10 cellular contexts compared by ENCODE assay signal in the genomic region with DNA sequence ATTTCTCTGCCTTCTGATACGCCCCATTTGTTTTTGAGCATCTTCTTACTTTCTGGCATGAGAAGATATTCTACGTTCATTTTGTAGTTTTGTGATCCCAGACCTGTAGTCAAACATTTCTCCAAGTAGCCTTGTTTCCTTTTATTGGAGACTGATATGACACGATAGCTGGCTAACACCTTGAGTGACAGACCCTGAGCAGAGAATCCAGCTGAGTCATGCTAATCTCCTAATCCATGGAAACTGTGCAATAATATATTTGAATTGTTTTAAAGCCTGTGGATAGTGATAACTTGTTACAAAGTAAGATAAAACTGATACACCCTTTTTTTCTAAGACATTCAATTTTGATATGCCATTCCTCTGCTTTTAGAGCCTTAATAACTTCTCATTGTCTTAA. TPM values are rescaled to one million over a fixed set of nuclear protein-coding genes. Genes with fewer than 3 reads are reported as not detected.
DNase-seq lines count a peak whose midpoint lies in the region; ATAC-seq and TF ChIP-seq lines count a peak whose summit lies in the region.
"Had no signal": no experiment of that assay in that cellular context is flagged by ENCODE, and none has a peak within 500 bp of the region (broad histone marks: within the 10 kb centered on the region; RNA-seq: fewer than 3 reads in every experiment).

No MANE protein-coding gene starts in this region.

- ATAC-seq in natural killer cell (no peak), GM19455 (IDR thresholded peaks at IDR 0.05; ENCODE audit: unreplicated experiment) (no peak), GM21390 (IDR thresholded peaks at IDR 0.05; ENCODE audit: unreplicated experiment) (no peak)
- no peak for ATAC-seq in natural killer cell treated with Interleukin-12 subunit alpha and Interleukin-12 subunit beta and Interleukin-15 and Interleukin-18, amount 100 ng/mL, for 72 hours

- H3K4me3 ChIP-seq in ascending aorta = peak overlapping the region in 1 of 2 donors; percentile 58

- H3K27me3 Mint-ChIP-seq in natural killer cell (ENCODE audit: low read depth in 2 of 2) (no peaks in the 10 kb centered on the region), mesothelial cell of epicardium (ENCODE audit: low read depth) (peaks cover 27% of the 10 kb centered on the region)
- no peaks in the 10 kb centered on the region for H3K27me3 Mint-ChIP-seq in natural killer cell treated with Interleukin-12 subunit alpha and Interleukin-12 subunit beta and Interleukin-15 and Interleukin-18, amount 100 ng/mL, for 72 hours

- intact Hi-C loops in natural killer cell (cut with micrococcal nuclease) = loop anchor here (10.0 kb wide), 1 partner anchor 474 kb away; no protein-coding TSS in a partner anchor
- intact Hi-C loops in ascending aorta (cut with DNase I) = no loop called here

- H3K36me3 Mint-ChIP-seq in natural killer cell (no peaks in the 10 kb centered on the region), mesothelial cell of epicardium (peaks cover 3% of the 10 kb centered on the region)
- H3K36me3 Mint-ChIP-seq in natural killer cell treated with Interleukin-12 subunit alpha and Interleukin-12 subunit beta and Interleukin-15 and Interleukin-18, amount 100 ng/mL, for 72 hours = no peaks in the 10 kb centered on the region

- H3K9me3 Mint-ChIP-seq in natural killer cell = no peaks in the 10 kb centered on the region
- H3K9me3 Mint-ChIP-seq in natural killer cell treated with Interleukin-12 subunit alpha and Interleukin-12 subunit beta and Interleukin-15 and Interleukin-18, amount 100 ng/mL, for 72 hours = no peaks in the 10 kb centered on the region
- peaks cover 3% of the 10 kb centered on the region for H3K9me3 Mint-ChIP-seq in mesothelial cell of epicardium

- H3K4me3 Mint-ChIP-seq in natural killer cell = peak overlapping the region; percentile 76
- H3K4me3 Mint-ChIP-seq in natural killer cell treated with Interleukin-12 subunit alpha and Interleukin-12 subunit beta and Interleukin-15 and Interleukin-18, amount 100 ng/mL, for 72 hours = no peak overlapping the region
- H3K4me3 Mint-ChIP-seq in mesothelial cell of epicardium = no peak overlapping the region

- TF ChIP-seq CTCF in natural killer cell (IDR thresholded peaks at IDR 0.05) (no peak), ascending aorta (IDR thresholded peaks at IDR 0.05) (no peak), mesothelial cell of epicardium (IDR thresholded peaks at IDR 0.05; ENCODE audit: unreplicated experiment) (no peak), GM10266 (IDR thresholded peaks at IDR 0.05; ENCODE audit: control insufficient read depth, insufficient read depth, low read depth, missing control alignments) (no peak)

- peak overlapping the region; percentile 74 to 76 for H3K27ac ChIP-seq in ascending aorta

- H3K27me3 ChIP-seq in ascending aorta = no peaks in the 10 kb centered on the region

- no peaks in the 10 kb centered on the region for H3K9me3 ChIP-seq in ascending aorta

- H3K4me1 ChIP-seq in ascending aorta = peaks cover 0 to 3% of the 10 kb centered on the region in 2 donors

- no peaks in the 10 kb centered on the region for H3K36me3 ChIP-seq in ascending aorta

- H3K4me1 Mint-ChIP-seq in natural killer cell (peaks cover 36 to 40% of the 10 kb centered on the region in 2 donors), mesothelial cell of epicardium (peaks cover 33% of the 10 kb centered on the region)
- peaks cover 32 to 51% of the 10 kb centered on the region in 2 donors for H3K4me1 Mint-ChIP-seq in natural killer cell treated with Interleukin-12 subunit alpha and Interleukin-12 subunit beta and Interleukin-15 and Interleukin-18, amount 100 ng/mL, for 72 hours (ENCODE audit: low read depth in 2 of 2)

- H3K27ac Mint-ChIP-seq in natural killer cell (peak overlapping the region; percentile 77 to 82), mesothelial cell of epicardium (peak overlapping the region; percentile 88)
- H3K27ac Mint-ChIP-seq in natural killer cell treated with Interleukin-12 subunit alpha and Interleukin-12 subunit beta and Interleukin-15 and Interleukin-18, amount 100 ng/mL, for 72 hours = peak overlapping the region in 1 of 2 donors; percentile 78

- DNase-seq in natural killer cell (no peak), ascending aorta (ENCODE audit: low spot score in 2 of 2) (no peak), mesothelial cell of epicardium (ENCODE audit: low spot score in 2 of 2, unreplicated experiment in 2 of 2) (no peak), EL (no peak), GM10266 (ENCODE audit: extremely low spot score) (no peak)
- no peak for DNase-seq in natural killer cell treated with Interleukin-12 subunit alpha and Interleukin-12 subunit beta and Interleukin-15 and Interleukin-18, amount 100 ng/mL, for 72 hours (ENCODE audit: low spot score)
- DNase-seq: DMS53, NCI-H2171 treated with DMSO at 0.1 percent for 48 hours had no signal

RNA-seq across cellular contexts. Expression of a gene that starts 1.2 kb away (rescaled TPM):
- 10 to 100 TPM in 1 of 3 donors, 1 to 10 TPM in 2; 5.2 to 12.6 (median 6.7) TPM for total RNA-seq in natural killer cell
- total RNA-seq in natural killer cell treated with Interleukin-12 subunit alpha and Interleukin-12 subunit beta and Interleukin-15 and Interleukin-18, amount 100 ng/mL, for 72 hours = 1 to 10 TPM; 1.4 to 3.8 TPM
- 19.5 TPM for total RNA-seq in ascending aorta
- 86.8 to 105 TPM (median 88.6 TPM) in 3 replicates for total RNA-seq in mesothelial cell of epicardium

RNA-seq across cellular contexts. Expression of a gene that starts 30.6 kb away (rescaled TPM):
- total RNA-seq in natural killer cell (10 to 100 TPM; 34.6 to 60.2 (median 35.5) TPM), ascending aorta (5.9 TPM), mesothelial cell of epicardium (77.1 to 94.3 TPM (median 81.4 TPM) in 3 replicates)
- 10 to 100 TPM; 10.0 to 13.5 TPM for total RNA-seq in natural killer cell treated with Interleukin-12 subunit alpha and Interleukin-12 subunit beta and Interleukin-15 and Interleukin-18, amount 100 ng/mL, for 72 hours
